ENCODE assay signal across 11 cellular contexts in the genomic region with DNA sequence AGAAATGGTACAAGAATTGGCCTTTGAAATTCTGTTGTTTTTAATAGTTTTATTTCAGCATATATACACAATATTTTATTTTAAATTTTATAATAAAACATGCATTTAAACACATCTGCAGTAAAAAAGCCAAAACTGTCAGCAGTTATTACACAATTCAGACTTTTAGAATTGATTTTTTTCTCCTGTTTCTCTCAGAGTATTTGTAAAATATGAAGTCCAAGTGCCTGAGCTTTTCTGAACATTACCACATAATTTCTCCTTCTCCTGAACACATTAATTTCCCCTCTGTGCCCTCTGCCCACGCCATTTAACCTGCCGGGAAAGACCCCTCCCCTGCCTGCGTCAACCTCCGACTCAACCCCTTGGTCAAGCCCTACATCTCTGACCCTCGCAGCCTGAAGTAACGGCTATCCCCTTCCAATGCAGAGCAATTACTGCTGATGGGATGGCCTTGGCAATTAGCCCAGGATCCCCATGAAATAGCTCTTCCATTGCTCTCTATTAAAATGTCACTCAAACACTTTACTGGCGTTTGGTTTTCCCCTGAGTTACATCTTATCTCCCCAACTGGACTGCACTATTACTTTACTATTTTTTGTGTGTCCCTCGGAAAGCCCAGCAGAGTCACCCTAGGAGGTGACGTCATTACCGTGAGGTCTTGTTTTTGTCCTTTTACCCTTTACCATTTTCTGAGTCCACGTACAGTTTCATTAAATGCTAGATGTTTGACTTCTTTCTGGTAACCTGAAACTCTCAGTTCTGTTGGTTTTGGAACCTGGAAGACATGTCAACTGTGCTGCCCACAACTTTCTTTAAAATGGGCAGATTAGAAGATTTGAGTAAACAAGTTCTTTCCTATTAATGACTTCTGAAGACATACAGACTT.
DNase-seq lines count a peak whose midpoint lies in the region; ATAC-seq and TF ChIP-seq lines count a peak whose summit lies in the region.
"Had no signal": no experiment of that assay in that cellular context is flagged by ENCODE, and none has a peak within 500 bp of the region (broad histone marks: within the 10 kb centered on the region; RNA-seq: fewer than 3 reads in every experiment).

No MANE protein-coding gene starts in this region.

- DNase-seq in activated CD8-positive, alpha-beta memory T cell treated with anti-CD3 and anti-CD28 coated beads, Interleukin-2, amount 10 ng/mL, durations not matched to agents 7 days and 5 days, result no peak
- no peak for DNase-seq in activated CD8-positive, alpha-beta memory T cell treated with anti-CD3 and anti-CD28 coated beads for 24 hours
- DNase-seq in NCI-H69 (lab: John Stamatoyannopoulos, UW) (peak; percentile 54), Right ventricle myocardium superior (peak; percentile 41), neural progenitor cell (ENCODE audit: low spot score) (no peak)
- DNase-seq in stimulated activated CD4-positive, alpha-beta T cell treated with anti-CD3 and anti-CD28 coated beads, Interleukin-2, amount 100 ng/mL, for 24 hours, result no peak
- DNase-seq in activated CD8-positive, alpha-beta memory T cell treated with anti-CD3 and anti-CD28 coated beads, Interleukin-2, amount 50 U/mL, for 48 hours, result no peak
- DNase-seq: HCEC 1CT, mammary epithelial cell, OCI-M1 had no signal

- peaks cover 0 to 12% (median 5%) of the 10 kb centered on the region in 5 donors for H3K4me1 ChIP-seq in subcutaneous abdominal adipose tissue (ENCODE audit: control insufficient read depth in 5 of 5, insufficient read depth in 5 of 5, low read length in 5 of 5)
- peaks cover 12% of the 10 kb centered on the region for H3K4me1 ChIP-seq in neural progenitor cell

- H3K4me1 Mint-ChIP-seq in activated CD8-positive, alpha-beta memory T cell treated with anti-CD3 and anti-CD28 coated beads, Interleukin-2, amount 10 ng/mL, durations not matched to agents 7 days and 5 days, result peaks cover 67% of the 10 kb centered on the region
- peaks cover 5% of the 10 kb centered on the region for H3K4me1 Mint-ChIP-seq in neural progenitor cell

- TF ChIP-seq CTCF in neural progenitor cell (IDR thresholded peaks at IDR 0.05), result no peak

- H3K4me2 ChIP-seq in neural progenitor cell, result no peak overlapping the region

- no peak overlapping the region for H2AFZ ChIP-seq in neural progenitor cell (replicated peaks)

- no peaks in the 10 kb centered on the region for H3K27me3 Mint-ChIP-seq in activated CD8-positive, alpha-beta memory T cell treated with anti-CD3 and anti-CD28 coated beads, Interleukin-2, amount 10 ng/mL, durations not matched to agents 7 days and 5 days
- H3K27me3 Mint-ChIP-seq in neural progenitor cell (ENCODE audit: insufficient read depth, low read depth), result peaks cover 2% of the 10 kb centered on the region

- CTCF ChIA-PET in activated CD8-positive, alpha-beta memory T cell treated with anti-CD3 and anti-CD28 coated beads, Interleukin-2, amount 10 ng/mL, durations not matched to agents 7 days and 5 days (lab: Charles Lee), result interaction anchor here (0.5 to 1.5 kb wide), 5 partner anchors 13 to 261 kb away, joined by 3 to 5 read pairs (median 3); no protein-coding TSS in a partner anchor

- no peak overlapping the region for H3K4me3 Mint-ChIP-seq in activated CD8-positive, alpha-beta memory T cell treated with anti-CD3 and anti-CD28 coated beads, Interleukin-2, amount 10 ng/mL, durations not matched to agents 7 days and 5 days
- no peak overlapping the region for H3K4me3 Mint-ChIP-seq in neural progenitor cell

- peak overlapping the region; percentile 58 for H3K27ac Mint-ChIP-seq in activated CD8-positive, alpha-beta memory T cell treated with anti-CD3 and anti-CD28 coated beads, Interleukin-2, amount 10 ng/mL, durations not matched to agents 7 days and 5 days
- H3K27ac Mint-ChIP-seq in neural progenitor cell, result no peak overlapping the region

- H3K4me3 ChIP-seq in subcutaneous abdominal adipose tissue (ENCODE audit: low read depth in 1 of 5, low read length in 5 of 5) (no peak overlapping the region), neural progenitor cell (no peak overlapping the region)

- H3K9me3 ChIP-seq in subcutaneous abdominal adipose tissue (ENCODE audit: control insufficient read depth in 5 of 5, low read length in 5 of 5) (no peaks in the 10 kb centered on the region), neural progenitor cell (ENCODE audit: low read depth) (no peaks in the 10 kb centered on the region)

- no peak overlapping the region for H3K9ac ChIP-seq in subcutaneous abdominal adipose tissue (ENCODE audit: low read length in 5 of 5)
- H3K9ac ChIP-seq in neural progenitor cell, result no peak overlapping the region

- H3K27me3 ChIP-seq in subcutaneous abdominal adipose tissue (ENCODE audit: control insufficient read depth in 5 of 5, insufficient read depth in 4 of 5, low read length in 5 of 5) (no peaks in the 10 kb centered on the region), neural progenitor cell (no peaks in the 10 kb centered on the region)

- H3K36me3 Mint-ChIP-seq in activated CD8-positive, alpha-beta memory T cell treated with anti-CD3 and anti-CD28 coated beads, Interleukin-2, amount 10 ng/mL, durations not matched to agents 7 days and 5 days, result peaks cover 30% of the 10 kb centered on the region
- H3K36me3 Mint-ChIP-seq in neural progenitor cell, result no peaks in the 10 kb centered on the region

- H3K36me3 ChIP-seq in subcutaneous abdominal adipose tissue (ENCODE audit: control insufficient read depth in 5 of 5, insufficient read depth in 5 of 5, low read length in 5 of 5) (no peaks in the 10 kb centered on the region), neural progenitor cell (no peaks in the 10 kb centered on the region)

- no peak for ATAC-seq in activated CD8-positive, alpha-beta memory T cell treated with anti-CD3 and anti-CD28 coated beads, Interleukin-2, amount 10 ng/mL, durations not matched to agents 7 days and 5 days
- ATAC-seq in Right ventricle myocardium superior (ENCODE audit: poor library complexity), result peak; percentile 78

- H3K9me3 Mint-ChIP-seq in activated CD8-positive, alpha-beta memory T cell treated with anti-CD3 and anti-CD28 coated beads, Interleukin-2, amount 10 ng/mL, durations not matched to agents 7 days and 5 days (ENCODE audit: low read depth), result peaks cover 2% of the 10 kb centered on the region
- H3K9me3 Mint-ChIP-seq in neural progenitor cell, result no peaks in the 10 kb centered on the region

- H3K27ac ChIP-seq in subcutaneous abdominal adipose tissue (ENCODE audit: low read depth, low read length) (peak overlapping the region; percentile 78), neural progenitor cell (no peak overlapping the region)

- no peaks in the 10 kb centered on the region for H3F3A ChIP-seq in neural progenitor cell (ENCODE audit: low read depth)

- H3K79me2 ChIP-seq in neural progenitor cell (ENCODE audit: low read depth), result no peaks in the 10 kb centered on the region

- intact Hi-C loops in Right ventricle myocardium superior (cut with DNase I), result no loop called here

- H4K20me1 ChIP-seq in neural progenitor cell (ENCODE audit: low read depth), result no peaks in the 10 kb centered on the region

Comparison
In these comparisons a context has a peak if more than half of its experiments do, and no peak if none do; other contexts are left out.
1. DNase-seq: peak in NCI-H69 (single experiment) and Right ventricle myocardium superior (single experiment); none in activated CD8-positive, alpha-beta memory T cell treated with anti-CD3 and anti-CD28 coated beads, Interleukin-2, amount 10 ng/mL, durations not matched to agents 7 days and 5 days (single experiment), activated CD8-positive, alpha-beta memory T cell treated with anti-CD3 and anti-CD28 coated beads for 24 hours (single experiment), stimulated activated CD4-positive, alpha-beta T cell treated with anti-CD3 and anti-CD28 coated beads, Interleukin-2, amount 100 ng/mL, for 24 hours (0 of 2), activated CD8-positive, alpha-beta memory T cell treated with anti-CD3 and anti-CD28 coated beads, Interleukin-2, amount 50 U/mL, for 48 hours (single experiment) and neural progenitor cell (single experiment).